Comparison of ENCODE assay signal across 8 cellular contexts in genomic region chr12:110501722-110502448, GRCh38. TPM values are rescaled to one million over a fixed set of nuclear protein-coding genes. Genes with fewer than 3 reads are reported as not detected.
DNase-seq lines count a peak whose midpoint lies in the region; ATAC-seq lines count a peak whose summit lies in the region.

RAD9B (plus strand) TSS chr12:110502331; CDS start chr12:110502338, 7 bp downstream.
VPS29 (minus strand) TSS chr12:110502111; CDS start chr12:110502051, 60 bp downstream.

- no peaks in the 10 kb centered on the region for H3K27me3 ChIP-seq in effector memory CD4-positive, alpha-beta T cell (replicated peaks; ENCODE audit: control insufficient read depth, insufficient read depth, low read length, poor library complexity, severe bottlenecking)

- peak within 1 kb of the TSS; percentile 90 for H3K27ac ChIP-seq in effector memory CD4-positive, alpha-beta T cell (ENCODE audit: insufficient read depth, low read length, poor library complexity, severe bottlenecking)

- peak; percentile 96 for DNase-seq in COLO829 (ENCODE audit: low spot score)
- DNase-seq in HT-29 (ENCODE audit: low spot score) = peak; percentile 98
- DNase-seq in NK-92 treated with Interleukin-12 subunit alpha and Interleukin-12 subunit beta, amount 100 ng/mL, for 24 hours (lab: John Stamatoyannopoulos, UW) = peak; percentile 94
- DNase-seq in activated CD8-positive, alpha-beta memory T cell treated with anti-CD3 and anti-CD28 coated beads for 4 hours (ENCODE audit: low read depth in 2 of 2) = peak; percentile 98 to 99
- peak; percentile 98 to 99 (median 99) for DNase-seq in effector memory CD4-positive, alpha-beta T cell
- peak; percentile 98 for DNase-seq in medulla oblongata (ENCODE audit: extremely low spot score)
- DNase-seq in stimulated activated CD4-positive, alpha-beta T cell treated with anti-CD3 and anti-CD28 coated beads, TNF-alpha, amount 100 ng/mL, for 48 hours (ENCODE audit: low read depth in 3 of 3) = peak; percentile 96 to 99 (median 98)

- peaks cover 10% of the 10 kb centered on the region for H3K4me1 ChIP-seq in effector memory CD4-positive, alpha-beta T cell (ENCODE audit: control insufficient read depth, insufficient read depth, low read length, poor library complexity, severe bottlenecking)

- H3K9me3 ChIP-seq in effector memory CD4-positive, alpha-beta T cell (ENCODE audit: control insufficient read depth, low read length) = no peaks in the 10 kb centered on the region

- H3K4me3 ChIP-seq in effector memory CD4-positive, alpha-beta T cell (ENCODE audit: insufficient read depth, low read depth, low read length, poor library complexity, severe bottlenecking) = peak within 1 kb of the TSS; percentile 83

- H3K36me3 ChIP-seq in effector memory CD4-positive, alpha-beta T cell (ENCODE audit: control insufficient read depth, insufficient read depth, low read length) = no peaks in the 10 kb centered on the region

- peak; percentile 90 for ATAC-seq in GM21360 (IDR thresholded peaks at IDR 0.05; ENCODE audit: unreplicated experiment)

RNA-seq across cellular contexts. Expression of gene RAD9B, which starts in this region (rescaled TPM):
- 0.23 TPM in 1 of 2 replicates, not detected in the other for total RNA-seq in HT-29 (2014; rRNA removed; shearing (Covaris generic))

RNA-seq across cellular contexts. Expression of gene VPS29, which starts in this region (rescaled TPM):
- total RNA-seq in HT-29 (2014; rRNA removed; shearing (Covaris generic)) = 41.7 and 43.5 TPM in 2 replicates

Comparison
In these comparisons a context has a peak if more than half of its experiments do, and no peak if none do; other contexts are left out.
1. Peak in every context shown above with its lines: DNase-seq, ATAC-seq, H3K4me3 ChIP-seq and H3K27ac ChIP-seq.